In the genomic region with DNA sequence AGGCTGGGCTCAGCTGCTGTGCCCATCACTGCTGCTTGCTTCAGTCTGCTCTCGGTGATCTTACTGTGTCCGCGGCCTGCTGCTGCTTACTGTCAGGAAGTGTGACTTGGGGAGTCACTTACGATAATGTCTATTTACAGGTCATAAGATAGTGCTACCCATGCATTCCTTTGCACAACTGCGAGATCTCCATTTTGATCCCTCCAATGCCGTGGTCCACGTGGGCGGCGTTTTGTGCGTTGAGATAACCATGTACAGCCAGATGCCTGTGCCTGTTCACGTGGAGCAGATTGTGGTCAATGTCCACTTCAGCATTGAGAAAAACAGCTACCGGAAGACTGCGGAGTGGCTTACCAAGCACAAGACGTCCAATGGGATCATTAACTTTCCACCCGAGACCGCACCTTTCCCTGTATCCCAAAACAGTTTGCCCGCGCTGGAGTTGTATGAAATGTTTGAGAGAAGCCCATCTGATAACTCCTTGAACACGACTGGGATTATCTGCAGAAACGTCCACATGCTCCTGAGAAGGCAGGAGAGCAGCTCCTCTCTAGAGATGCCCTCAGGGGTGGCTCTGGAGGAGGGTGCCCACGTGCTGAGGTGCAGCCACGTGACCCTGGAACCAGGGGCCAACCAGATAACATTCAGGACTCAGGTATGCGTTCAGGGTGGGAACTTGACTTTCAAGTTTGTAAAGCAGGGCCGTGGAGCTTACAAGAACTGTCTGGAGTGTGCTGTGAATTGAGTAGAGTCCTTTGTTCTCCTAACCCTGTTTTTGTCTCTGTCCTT, we compare ENCODE assay signal across 9 cellular contexts. TPM values are rescaled to one million over a fixed set of nuclear protein-coding genes. Genes with fewer than 3 reads are reported as not detected.
A peak's percentile ranks its signal among the peaks of the same experiment; 100 is the strongest.
DNase-seq lines count a peak whose midpoint lies in the region; ATAC-seq and TF ChIP-seq lines count a peak whose summit lies in the region.
"Had no signal": no experiment of that assay in that cellular context is flagged by ENCODE, and none has a peak within 500 bp of the region (broad histone marks: within the 10 kb centered on the region; RNA-seq: fewer than 3 reads in every experiment).

No MANE protein-coding gene starts in this region.

- no peak overlapping the region for H4K8ac ChIP-seq in mesendoderm (ENCODE audit: low read depth, low read length)

- TF ChIP-seq CTCF in stomach (IDR thresholded peaks at IDR 0.05) = no peak

- H3K36me3 ChIP-seq in stomach = peaks cover 11 to 95% (median 94%) of the 10 kb centered on the region in 4 donors
- peaks cover 5% of the 10 kb centered on the region for H3K36me3 ChIP-seq in mesendoderm (ENCODE audit: control insufficient read depth, insufficient read depth, low read length)

- no peak overlapping the region for H3K18ac ChIP-seq in mesendoderm (ENCODE audit: low read length)

- H3K4ac ChIP-seq in mesendoderm (ENCODE audit: low read depth, low read length) = no peak overlapping the region

- no peak for TF ChIP-seq EP300 in stomach (IDR thresholded peaks at IDR 0.05)

- WGBS in stomach, 5 donors = 42 to 73% (median 62%) methylated on average over 24 of the region's 24 CpGs
- WGBS in mesendoderm (ENCODE audit: extremely low coverage, insufficient coverage, low lambda C conversion rate) = no CpG with 5 or more reads among the region's 24 CpGs

- H2BK5ac ChIP-seq in mesendoderm (ENCODE audit: low read length) = no peak overlapping the region

- H3K27ac Mint-ChIP-seq in activated CD8-positive, alpha-beta memory T cell treated with anti-CD3 and anti-CD28 coated beads, Interleukin-2, amount 10 ng/mL, durations not matched to agents 7 days and 5 days = peak overlapping the region; percentile 97
- H3K27ac Mint-ChIP-seq in activated T-helper 17 cell treated with anti-CD3 and anti-CD28 coated beads, Interleukin-2, amount 50 U/mL, for 72 hours = peak overlapping the region; percentile 94

- no peak overlapping the region for H3K9ac ChIP-seq in mesendoderm (ENCODE audit: low read length)

- intact Hi-C loops in stomach (cut with DNase I; ENCODE audit: low total_unique reads) = no loop called here

- H3K4me1 Mint-ChIP-seq in activated CD8-positive, alpha-beta memory T cell treated with anti-CD3 and anti-CD28 coated beads, Interleukin-2, amount 10 ng/mL, durations not matched to agents 7 days and 5 days = peaks cover 86% of the 10 kb centered on the region
- peaks cover 61% of the 10 kb centered on the region for H3K4me1 Mint-ChIP-seq in activated T-helper 17 cell treated with anti-CD3 and anti-CD28 coated beads, Interleukin-2, amount 50 U/mL, for 72 hours

- H3K27me3 ChIP-seq in stomach (no peaks in the 10 kb centered on the region), mesendoderm (ENCODE audit: insufficient read depth, low read length, poor library complexity) (no peaks in the 10 kb centered on the region)

- H3K4me3 ChIP-seq in stomach (no peak overlapping the region), mesendoderm (ENCODE audit: low read length) (no peak overlapping the region)

- peaks cover 71% of the 10 kb centered on the region for H3K36me3 Mint-ChIP-seq in activated CD8-positive, alpha-beta memory T cell treated with anti-CD3 and anti-CD28 coated beads, Interleukin-2, amount 10 ng/mL, durations not matched to agents 7 days and 5 days
- H3K36me3 Mint-ChIP-seq in activated T-helper 17 cell treated with anti-CD3 and anti-CD28 coated beads, Interleukin-2, amount 50 U/mL, for 72 hours (ENCODE audit: low read depth) = peaks cover 100% of the 10 kb centered on the region

- H2BK120ac ChIP-seq in mesendoderm (ENCODE audit: low read depth, low read length) = no peak overlapping the region

- no peaks in the 10 kb centered on the region for H3K9me3 ChIP-seq in stomach

- DNase-seq in activated CD8-positive, alpha-beta memory T cell treated with anti-CD3 and anti-CD28 coated beads, Interleukin-2, amount 10 ng/mL, durations not matched to agents 7 days and 5 days = no peak
- no peak for DNase-seq in activated CD8-positive, alpha-beta memory T cell treated with anti-CD3 and anti-CD28 coated beads, Interleukin-2, amount 50 U/mL, for 4 hours
- DNase-seq in kidney tubule cell (ENCODE audit: low spot score) (peak; percentile 47), stomach (peak; percentile 73), mesendoderm (no peak), T-helper 9 cell (no peak)
- DNase-seq: NCI-H2029 had no signal

- no peaks in the 10 kb centered on the region for H3K9me3 Mint-ChIP-seq in activated CD8-positive, alpha-beta memory T cell treated with anti-CD3 and anti-CD28 coated beads, Interleukin-2, amount 10 ng/mL, durations not matched to agents 7 days and 5 days (ENCODE audit: low read depth)
- H3K9me3 Mint-ChIP-seq in activated T-helper 17 cell treated with anti-CD3 and anti-CD28 coated beads, Interleukin-2, amount 50 U/mL, for 72 hours = no peaks in the 10 kb centered on the region

- no peak overlapping the region for H2BK15ac ChIP-seq in mesendoderm (replicated peaks; ENCODE audit: low read depth)

- no peak overlapping the region for H3K4me2 ChIP-seq in mesendoderm (ENCODE audit: low read length)

- H2AK5ac ChIP-seq in mesendoderm (ENCODE audit: low read length) = no peak overlapping the region

- H3K4me3 Mint-ChIP-seq in activated CD8-positive, alpha-beta memory T cell treated with anti-CD3 and anti-CD28 coated beads, Interleukin-2, amount 10 ng/mL, durations not matched to agents 7 days and 5 days = peak overlapping the region; percentile 74
- peak overlapping the region; percentile 81 for H3K4me3 Mint-ChIP-seq in activated T-helper 17 cell treated with anti-CD3 and anti-CD28 coated beads, Interleukin-2, amount 50 U/mL, for 72 hours

- H3K27me3 Mint-ChIP-seq in activated CD8-positive, alpha-beta memory T cell treated with anti-CD3 and anti-CD28 coated beads, Interleukin-2, amount 10 ng/mL, durations not matched to agents 7 days and 5 days = no peaks in the 10 kb centered on the region
- H3K27me3 Mint-ChIP-seq in activated T-helper 17 cell treated with anti-CD3 and anti-CD28 coated beads, Interleukin-2, amount 50 U/mL, for 72 hours = no peaks in the 10 kb centered on the region

- TF ChIP-seq POLR2A in stomach (IDR thresholded peaks at IDR 0.05) = no peak

- no peaks in the 10 kb centered on the region for H3K79me1 ChIP-seq in mesendoderm (ENCODE audit: low read length)

- H3K4me1 ChIP-seq in stomach = peaks cover 32 to 62% (median 46%) of the 10 kb centered on the region in 4 donors
- H3K4me1 ChIP-seq in mesendoderm (ENCODE audit: control insufficient read depth, low read depth, low read length) = no peaks in the 10 kb centered on the region

- ATAC-seq in activated CD8-positive, alpha-beta memory T cell treated with anti-CD3 and anti-CD28 coated beads, Interleukin-2, amount 10 ng/mL, durations not matched to agents 7 days and 5 days = no peak
- no peak for ATAC-seq in activated T-helper 17 cell treated with anti-CD3 and anti-CD28 coated beads, Interleukin-2, amount 50 U/mL, for 72 hours (replicated peaks)
- ATAC-seq in GM18519 (IDR thresholded peaks at IDR 0.05; ENCODE audit: low FRiP score, unreplicated experiment) = no peak

- H3K23ac ChIP-seq in mesendoderm (ENCODE audit: low read length) = no peak overlapping the region

- CTCF ChIA-PET in activated CD8-positive, alpha-beta memory T cell treated with anti-CD3 and anti-CD28 coated beads, Interleukin-2, amount 10 ng/mL, durations not matched to agents 7 days and 5 days (lab: Charles Lee) = interaction anchor here (0.5 to 3.6 kb wide), 13 partner anchors 9 to 759 kb away, joined by 3 to 19 read pairs (median 4); partner anchors contain the start of gene TRAPPC10

- H3K79me2 ChIP-seq in mesendoderm (ENCODE audit: control insufficient read depth, insufficient read depth, low read length) = no peaks in the 10 kb centered on the region

- H3K56ac ChIP-seq in mesendoderm (ENCODE audit: low read length) = no peak overlapping the region

- H4K5ac ChIP-seq in mesendoderm (ENCODE audit: low read length) = no peak overlapping the region

- peak overlapping the region; percentile 0 to 77 (median 65) for H3K27ac ChIP-seq in stomach
- no peak overlapping the region for H3K27ac ChIP-seq in mesendoderm (ENCODE audit: low read depth, low read length)

RNA-seq across cellular contexts. Expression of gene PWP2, which starts 24.4 kb away (rescaled TPM):
- 1 to 10 TPM; 9.3 to 9.6 TPM for total RNA-seq in activated CD8-positive, alpha-beta memory T cell treated with anti-CD3 and anti-CD28 coated beads, Interleukin-2, amount 10 ng/mL, durations not matched to agents 7 days and 5 days
- total RNA-seq in activated T-helper 17 cell treated with anti-CD3 and anti-CD28 coated beads, Interleukin-2, amount 50 U/mL, for 72 hours = 10 to 100 TPM; 40.4 to 42.0 TPM
- 10 to 100 TPM in 2 of 5 donors, 1 to 10 TPM in 2, not detected in 1; 4.6 to 29.2 (median 14.7) TPM for total RNA-seq in stomach
- polyA plus RNA-seq in stomach = 10 to 100 TPM in 1 of 3 donors, 1 to 10 TPM in 2; 2.4 to 15.3 (median 6.3) TPM
- 0.51 TPM for polyA plus RNA-seq in mesendoderm (2013, experiment 1 of 2)
- polyA plus RNA-seq in mesendoderm (2013, experiment 2 of 2) = 0.66 TPM

RNA-seq across cellular contexts. Expression of gene GATD3, which starts 50.6 kb away (rescaled TPM):
- 10 to 100 TPM; 10.0 to 12.5 TPM for total RNA-seq in activated CD8-positive, alpha-beta memory T cell treated with anti-CD3 and anti-CD28 coated beads, Interleukin-2, amount 10 ng/mL, durations not matched to agents 7 days and 5 days
- 10 to 100 TPM; 65.6 to 77.0 TPM for total RNA-seq in activated T-helper 17 cell treated with anti-CD3 and anti-CD28 coated beads, Interleukin-2, amount 50 U/mL, for 72 hours
- 10 to 100 TPM in 3 of 5 donors, 1 to 10 TPM in 2; 9.6 to 40.6 (median 14.5) TPM for total RNA-seq in stomach
- polyA plus RNA-seq in stomach = 10 to 100 TPM in 2 of 3 donors, 1 to 10 TPM in 1; 5.6 to 49.3 (median 15.1) TPM
- polyA plus RNA-seq in mesendoderm (2013, experiment 1 of 2) = 8.9 TPM
- 8.4 TPM for polyA plus RNA-seq in mesendoderm (2013, experiment 2 of 2)

Comparison
In these comparisons a context has a peak if more than half of its experiments do, and no peak if none do; other contexts are left out.
1. DNase-seq: peak in kidney tubule cell (single experiment) and stomach (single experiment); none in activated CD8-positive, alpha-beta memory T cell treated with anti-CD3 and anti-CD28 coated beads, Interleukin-2, amount 10 ng/mL, durations not matched to agents 7 days and 5 days (single experiment), activated CD8-positive, alpha-beta memory T cell treated with anti-CD3 and anti-CD28 coated beads, Interleukin-2, amount 50 U/mL, for 4 hours (single experiment), mesendoderm (single experiment) and T-helper 9 cell (single experiment).